ENCODE assay signal across 1 cellular context in genomic region chr2:12155308-12156061, GRCh38.
TF ChIP-seq lines count a peak whose summit lies in the region.

No MANE protein-coding gene starts in this region.

TF ChIP-seq in GM23338, 12 proteins besides CTCF, POLR2A, EP300 and RAD21 (continued from another document):
- TF ChIP-seq EZH2 (IDR thresholded peaks at IDR 0.05; ENCODE audit: low read depth, unreplicated experiment) (no peak), CREB1 (CRISPR knock-in tag; IDR thresholded peaks at IDR 0.05; ENCODE audit: low read depth) (no peak), REST (IDR thresholded peaks at IDR 0.05; ENCODE audit: unreplicated experiment) (no peak), NANOG (IDR thresholded peaks at IDR 0.05; ENCODE audit: borderline replicate concordance) (no peak), EZH2phosphoT487 (IDR thresholded peaks at IDR 0.05; ENCODE audit: unreplicated experiment) (no peak), STAT1 (IDR thresholded peaks at IDR 0.05; ENCODE audit: unreplicated experiment) (no peak), POLR2AphosphoS5 (IDR thresholded peaks at IDR 0.05; ENCODE audit: low read depth) (no peak)
